31 cellular contexts compared by ENCODE assay signal in the genomic region with DNA sequence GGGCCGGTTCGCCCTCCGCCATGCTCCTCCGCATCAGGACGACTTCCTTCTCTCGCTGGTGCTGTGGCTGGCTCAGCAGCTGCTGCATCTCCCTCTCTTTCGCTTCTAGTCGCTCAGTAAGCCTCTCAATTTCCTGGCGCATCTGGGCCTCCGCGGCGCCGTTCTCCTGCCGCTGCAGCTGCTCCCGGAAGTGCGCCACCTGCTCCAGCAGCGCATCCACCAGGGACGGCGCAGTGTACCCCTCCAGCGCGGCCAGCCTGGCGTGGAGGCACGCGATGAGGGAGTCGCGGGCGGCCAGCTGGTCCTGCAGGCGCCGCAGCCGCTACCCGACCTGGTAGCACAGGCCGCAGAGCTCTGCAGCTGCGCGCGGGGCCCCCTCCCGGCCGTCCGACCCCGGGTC.
"Had no signal": no experiment of that assay in that cellular context is flagged by ENCODE, and none has a peak within 500 bp of the region (broad histone marks: within the 10 kb centered on the region; RNA-seq: fewer than 3 reads in every experiment).

No MANE protein-coding gene starts in this region.

- H3K4me1 ChIP-seq: ascending aorta, body of pancreas had no signal

- H3K36me3 ChIP-seq: ascending aorta had no signal

- H3K9me3 ChIP-seq: ascending aorta, body of pancreas had no signal

- H3K27ac Mint-ChIP-seq: activated B cell treated with CpG ODN at 0.5 μM for 24 hours; activated CD4-positive, alpha-beta T cell treated with anti-CD3 and anti-CD28 coated beads, Interleukin-2, amount 10 ng/mL, durations not matched to agents 24 days and 14 days; activated CD8-positive, alpha-beta memory T cell treated with anti-CD3 and anti-CD28 coated beads, Interleukin-2, amount 10 ng/mL, durations not matched to agents 7 days and 5 days; activated naive CD4-positive, alpha-beta T cell treated with anti-CD3 and anti-CD28 coated beads, Interleukin-2, amount 50 U/mL, for 24 hours; activated naive CD8-positive, alpha-beta T cell treated with anti-CD3 and anti-CD28 coated beads, Interleukin-2, amount 50 U/mL, for 24 hours; activated T-cell treated with anti-CD3 and anti-CD28 coated beads, Interleukin-2, amount 50 U/mL, for 24 hours; activated T-helper 1 cell treated with anti-CD3 and anti-CD28 coated beads, Interleukin-12 subunit alpha, Interleukin-12 subunit beta, Interleukin-2, Interleukin-4 antibody, amounts not matched to agents 30 ng/mL and 10 ng/mL and 1 ng/mL, durations not matched to agents 14 hours and 24 hours and 36 hours; T-cell had no signal

- H3K36me3 Mint-ChIP-seq: activated CD8-positive, alpha-beta memory T cell treated with anti-CD3 and anti-CD28 coated beads, Interleukin-2, amount 10 ng/mL, durations not matched to agents 7 days and 5 days; activated naive CD4-positive, alpha-beta T cell treated with anti-CD3 and anti-CD28 coated beads, Interleukin-2, amount 50 U/mL, for 24 hours; T-cell had no signal

- H3K4me3 ChIP-seq: ascending aorta, body of pancreas had no signal

- FAIRE-seq: bronchial epithelial cell, TTC549 had no signal

- DNase-seq: activated B cell treated with CpG ODN at 0.5 μM for 24 hours; activated CD4-positive, alpha-beta T cell treated with anti-CD3 and anti-CD28 coated beads for 1 hour; activated CD4-positive, alpha-beta T cell treated with anti-CD3 and anti-CD28 coated beads, Interleukin-2, amount 10 ng/mL, durations not matched to agents 24 days and 14 days; activated CD4-positive, alpha-beta T cell treated with anti-CD3 and anti-CD28 coated beads, Interleukin-2, amount 50 U/mL, for 48 hours; activated CD8-positive, alpha-beta memory T cell treated with anti-CD3 and anti-CD28 coated beads, Interleukin-2, amount 10 ng/mL, durations not matched to agents 7 days and 5 days; activated effector memory CD4-positive, alpha-beta T cell treated with Interleukin-2 at 50 U/mL for 16 hours; activated naive CD4-positive, alpha-beta T cell; activated naive CD8-positive, alpha-beta T cell treated with anti-CD3 and anti-CD28 coated beads, Interleukin-2, amount 50 U/mL, for 24 hours; activated T-cell treated with anti-CD3 and anti-CD28 coated beads, Interleukin-2, amount 50 U/mL, for 24 hours; amniotic stem cell; body of pancreas; central memory CD4-positive, alpha-beta T cell; NCI-H1048; NCI-H146; NCI-H187 treated with DMSO at 0.1 percent for 48 hours; NCI-H2081 treated with DMSO at 0.1 percent for 48 hours; NCI-H2171; NCI-H2227 treated with DMSO at 0.1 percent for 48 hours; NCI-H510A; NCI-H526 treated with DMSO at 0.1 percent for 48 hours; NCI-H82; PC-3; SHP77 treated with DMSO at 0.1 percent for 48 hours; T-cell; T-helper 2 cell; T1000 had no signal

- H3K27ac ChIP-seq: ascending aorta, body of pancreas had no signal

- H3K4me1 Mint-ChIP-seq: activated B cell treated with CpG ODN at 0.5 μM for 24 hours; activated CD4-positive, alpha-beta T cell treated with anti-CD3 and anti-CD28 coated beads, Interleukin-2, amount 10 ng/mL, durations not matched to agents 24 days and 14 days; activated CD8-positive, alpha-beta memory T cell treated with anti-CD3 and anti-CD28 coated beads, Interleukin-2, amount 10 ng/mL, durations not matched to agents 7 days and 5 days; activated naive CD4-positive, alpha-beta T cell treated with anti-CD3 and anti-CD28 coated beads, Interleukin-2, amount 50 U/mL, for 24 hours; activated naive CD8-positive, alpha-beta T cell treated with anti-CD3 and anti-CD28 coated beads, Interleukin-2, amount 50 U/mL, for 24 hours; T-cell had no signal

- H3K9me3 Mint-ChIP-seq: activated B cell treated with CpG ODN at 0.5 μM for 24 hours; activated CD4-positive, alpha-beta T cell treated with anti-CD3 and anti-CD28 coated beads, Interleukin-2, amount 10 ng/mL, durations not matched to agents 24 days and 14 days; activated naive CD4-positive, alpha-beta T cell treated with anti-CD3 and anti-CD28 coated beads, Interleukin-2, amount 50 U/mL, for 24 hours; activated naive CD8-positive, alpha-beta T cell treated with anti-CD3 and anti-CD28 coated beads, Interleukin-2, amount 50 U/mL, for 24 hours; activated T-cell treated with anti-CD3 and anti-CD28 coated beads, Interleukin-2, amount 50 U/mL, for 24 hours; activated T-helper 1 cell treated with anti-CD3 and anti-CD28 coated beads, Interleukin-12 subunit alpha, Interleukin-12 subunit beta, Interleukin-2, Interleukin-4 antibody, amounts not matched to agents 30 ng/mL and 10 ng/mL and 1 ng/mL, durations not matched to agents 14 hours and 24 hours and 36 hours; T-cell had no signal

- H3K27me3 Mint-ChIP-seq: activated B cell treated with CpG ODN at 0.5 μM for 24 hours; activated CD4-positive, alpha-beta T cell treated with anti-CD3 and anti-CD28 coated beads, Interleukin-2, amount 10 ng/mL, durations not matched to agents 24 days and 14 days; activated CD8-positive, alpha-beta memory T cell treated with anti-CD3 and anti-CD28 coated beads, Interleukin-2, amount 10 ng/mL, durations not matched to agents 7 days and 5 days; activated naive CD4-positive, alpha-beta T cell treated with anti-CD3 and anti-CD28 coated beads, Interleukin-2, amount 50 U/mL, for 24 hours; activated naive CD8-positive, alpha-beta T cell treated with anti-CD3 and anti-CD28 coated beads, Interleukin-2, amount 50 U/mL, for 24 hours had no signal

- H3K4me3 Mint-ChIP-seq: activated B cell treated with CpG ODN at 0.5 μM for 24 hours; activated CD4-positive, alpha-beta T cell treated with anti-CD3 and anti-CD28 coated beads, Interleukin-2, amount 10 ng/mL, durations not matched to agents 24 days and 14 days; activated CD8-positive, alpha-beta memory T cell treated with anti-CD3 and anti-CD28 coated beads, Interleukin-2, amount 10 ng/mL, durations not matched to agents 7 days and 5 days; activated naive CD4-positive, alpha-beta T cell treated with anti-CD3 and anti-CD28 coated beads, Interleukin-2, amount 50 U/mL, for 24 hours; activated naive CD8-positive, alpha-beta T cell treated with anti-CD3 and anti-CD28 coated beads, Interleukin-2, amount 50 U/mL, for 24 hours; activated T-cell treated with anti-CD3 and anti-CD28 coated beads, Interleukin-2, amount 50 U/mL, for 24 hours; activated T-helper 1 cell treated with anti-CD3 and anti-CD28 coated beads, Interleukin-12 subunit alpha, Interleukin-12 subunit beta, Interleukin-2, Interleukin-4 antibody, amounts not matched to agents 30 ng/mL and 10 ng/mL and 1 ng/mL, durations not matched to agents 14 hours and 24 hours and 36 hours had no signal

- H3K27me3 ChIP-seq: ascending aorta, body of pancreas had no signal

- ATAC-seq: activated CD8-positive, alpha-beta memory T cell treated with anti-CD3 and anti-CD28 coated beads, Interleukin-2, amount 10 ng/mL, durations not matched to agents 7 days and 5 days; activated naive CD8-positive, alpha-beta T cell treated with anti-CD3 and anti-CD28 coated beads, Interleukin-2, amount 50 U/mL, for 24 hours; body of pancreas; PC-3; T-cell had no signal
